ENCODE assay signal across 8 cellular contexts in the genomic region with DNA sequence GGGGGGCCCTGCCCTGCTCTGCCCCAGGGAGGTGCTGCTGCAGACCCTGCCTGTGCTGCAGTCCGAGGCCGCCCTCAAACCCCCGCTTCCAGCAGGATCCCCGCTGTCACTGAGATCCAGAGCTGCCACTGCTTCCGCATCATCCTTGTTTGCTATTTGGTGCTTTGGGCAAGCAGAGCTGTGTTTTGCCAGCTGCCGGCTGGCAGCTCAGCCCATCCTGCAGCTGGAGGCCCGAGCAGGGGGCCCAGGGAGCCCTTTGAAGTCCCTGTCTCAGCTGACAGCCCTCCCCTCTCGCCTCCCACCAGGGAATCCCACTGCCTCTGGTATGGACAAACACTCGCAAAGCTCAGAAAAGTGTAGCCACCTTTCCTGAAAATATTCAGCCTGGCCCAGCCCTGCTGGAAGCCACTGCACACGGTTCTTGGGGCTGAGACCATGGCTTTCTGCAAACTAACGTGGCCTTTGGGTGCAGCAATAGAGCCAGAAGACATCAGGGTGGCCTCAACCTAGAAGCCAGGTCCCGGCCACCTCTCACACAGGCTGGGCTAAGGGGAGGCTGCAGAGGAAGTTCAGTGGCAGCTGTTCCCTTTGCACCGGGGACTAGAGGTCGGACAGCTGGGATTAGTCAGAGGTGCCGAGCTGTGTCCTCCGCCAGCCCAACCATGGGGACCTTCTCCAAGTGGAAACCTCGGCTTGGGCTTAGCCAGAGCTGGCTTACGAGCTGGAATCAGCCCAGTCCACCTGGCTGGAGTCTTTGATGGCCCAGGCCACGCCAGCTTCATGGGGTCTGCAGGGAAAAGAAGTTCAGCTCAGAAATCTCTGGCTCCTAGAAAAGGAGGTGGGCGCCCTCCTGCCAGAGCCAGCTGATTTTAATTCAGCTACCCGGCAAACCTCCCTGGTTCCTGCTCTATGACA.
DNase-seq lines count a peak whose midpoint lies in the region; ATAC-seq and TF ChIP-seq lines count a peak whose summit lies in the region.

No MANE protein-coding gene starts in this region.

- H3K27me3 ChIP-seq in adrenal gland: no peaks in the 10 kb centered on the region
- H3K27me3 ChIP-seq in aorta (ENCODE audit: control insufficient read depth in 1 of 2, insufficient read depth in 2 of 2, low read length in 1 of 2): no peaks in the 10 kb centered on the region

- H3K4me3 ChIP-seq in adrenal gland (no peak overlapping the region), aorta (ENCODE audit: low read length in 2 of 2) (no peak overlapping the region)

- H3K27ac ChIP-seq in adrenal gland (peak overlapping the region in 2 of 5 donors; percentile 39 to 50), aorta (ENCODE audit: low read depth in 1 of 2, low read length in 2 of 2) (peak overlapping the region; percentile 36 to 77)

- H3K36me3 ChIP-seq in adrenal gland (replicated peaks in 1 of 2): no peaks in the 10 kb centered on the region
- H3K36me3 ChIP-seq in aorta (ENCODE audit: control insufficient read depth in 1 of 2, insufficient read depth in 2 of 2, low read length in 1 of 2): no peaks in the 10 kb centered on the region

- TF ChIP-seq CTCF in adrenal gland (IDR thresholded peaks at IDR 0.05): no peak

- H3K9me3 ChIP-seq in adrenal gland (replicated peaks in 1 of 3) (no peaks in the 10 kb centered on the region), aorta (ENCODE audit: control insufficient read depth, low read length) (no peaks in the 10 kb centered on the region)

- peaks cover 18 to 34% of the 10 kb centered on the region in 2 donors for H3K4me1 ChIP-seq in adrenal gland (replicated peaks in 1 of 2)
- H3K4me1 ChIP-seq in aorta (ENCODE audit: control insufficient read depth in 1 of 2, insufficient read depth in 2 of 2, low read length in 2 of 2): peaks cover 0 to 6% of the 10 kb centered on the region in 2 donors

- peak; percentile 47 to 77 for DNase-seq in NCI-H524 (lab: John Stamatoyannopoulos, UW)
- DNase-seq in NCI-H524 treated with DMSO at 0.1 percent for 48 hours (lab: John Stamatoyannopoulos, UW): no peak
- peak; percentile 49 to 86 (median 79) for DNase-seq in adrenal gland
- no peak for DNase-seq in left lobe of liver (ENCODE audit: low spot score)
- peak; percentile 82 to 87 for DNase-seq in aorta
- no peak for DNase-seq in stimulated activated CD4-positive, alpha-beta T cell treated with anti-CD3 and anti-CD28 coated beads, Interleukin-12 subunit alpha, Interleukin-12 subunit beta, amount 100 ng/mL, for 4 hours
- no peak for DNase-seq in inferior parietal cortex (ENCODE audit: extremely low spot score)

- TF ChIP-seq POLR2A in adrenal gland (IDR thresholded peaks at IDR 0.05): no peak

- WGBS in adrenal gland, 4 donors: 58 to 73% (median 60%) methylated on average over 5 to 21 of the region's 21 CpGs
- 37 to 38% methylated on average over 21 of the region's 21 CpGs for WGBS in aorta, 2 donors

- intact Hi-C loops in adrenal gland (cut with DNase I) (no loop called here), aorta (cut with DNase I) (loop anchor here in 1 of 2 donors (5.0 kb wide), 1 partner anchor 107 kb away; a partner anchor contains a TSS)

- peak; percentile 52 for ATAC-seq in left lobe of liver
- no peak for ATAC-seq in aorta (ENCODE audit: low FRiP score)
- ATAC-seq in GM18873 (IDR thresholded peaks at IDR 0.05; ENCODE audit: low FRiP score, unreplicated experiment): no peak

Comparison
In these comparisons a context has a peak if more than half of its experiments do, and no peak if none do; other contexts are left out.
1. DNase-seq: peak in NCI-H524 (2 of 2), adrenal gland (7 of 7) and aorta (2 of 2); none in NCI-H524 treated with DMSO at 0.1 percent for 48 hours (single experiment), left lobe of liver (single experiment), stimulated activated CD4-positive, alpha-beta T cell treated with anti-CD3 and anti-CD28 coated beads, Interleukin-12 subunit alpha, Interleukin-12 subunit beta, amount 100 ng/mL, for 4 hours (single experiment) and inferior parietal cortex (single experiment).